Comparison of ENCODE assay signal across 16 cellular contexts in the genomic region with DNA sequence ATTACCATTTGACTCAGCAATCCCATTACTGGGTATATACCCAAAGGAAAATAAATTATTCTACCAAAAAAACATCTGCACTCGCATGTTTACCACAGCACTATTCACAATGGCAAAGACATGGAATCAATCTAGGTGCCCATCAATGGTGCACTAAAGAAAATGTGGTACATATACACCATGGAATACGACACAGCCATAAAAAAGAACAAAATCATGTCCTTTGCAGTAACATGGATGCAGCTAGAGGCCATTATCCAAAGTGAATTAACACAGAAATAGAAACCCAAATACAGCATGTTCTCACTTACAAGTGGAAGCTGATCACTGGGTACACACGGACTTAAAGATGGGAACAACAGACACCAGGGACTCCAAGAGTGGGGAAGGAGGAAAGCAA. TPM values are rescaled to one million over a fixed set of nuclear protein-coding genes. Genes with fewer than 3 reads are reported as not detected.
A peak's percentile ranks its signal among the peaks of the same experiment; 100 is the strongest.
DNase-seq lines count a peak whose midpoint lies in the region; ATAC-seq and TF ChIP-seq lines count a peak whose summit lies in the region.
"Had no signal": no experiment of that assay in that cellular context is flagged by ENCODE, and none has a peak within 500 bp of the region (broad histone marks: within the 10 kb centered on the region; RNA-seq: fewer than 3 reads in every experiment).

No MANE protein-coding gene starts in this region.

- peaks cover 27% of the 10 kb centered on the region for H3K4me1 Mint-ChIP-seq in activated CD8-positive, alpha-beta memory T cell treated with anti-CD3 and anti-CD28 coated beads, Interleukin-2, amount 10 ng/mL, durations not matched to agents 7 days and 5 days
- peaks cover 16 to 30% (median 23%) of the 10 kb centered on the region in 4 donors for H3K4me1 Mint-ChIP-seq in CD4-positive, alpha-beta memory T cell
- peaks cover 29% of the 10 kb centered on the region for H3K4me1 Mint-ChIP-seq in activated B cell treated with CpG ODN at 0.5 μM for 24 hours
- H3K4me1 Mint-ChIP-seq in naive thymus-derived CD8-positive, alpha-beta T cell: peaks cover 15 to 34% (median 30%) of the 10 kb centered on the region in 4 donors

- TF ChIP-seq POLR2A in gastrocnemius medialis (IDR thresholded peaks at IDR 0.05): no peak

- H3K27ac Mint-ChIP-seq in activated CD8-positive, alpha-beta memory T cell treated with anti-CD3 and anti-CD28 coated beads, Interleukin-2, amount 10 ng/mL, durations not matched to agents 7 days and 5 days: no peak overlapping the region
- H3K27ac Mint-ChIP-seq in CD4-positive, alpha-beta memory T cell: peak overlapping the region in 2 of 7 donors; percentile 7 to 52
- no peak overlapping the region for H3K27ac Mint-ChIP-seq in activated B cell treated with CpG ODN at 0.5 μM for 24 hours
- peak overlapping the region in 2 of 10 donors; percentile 42 to 52 for H3K27ac Mint-ChIP-seq in naive thymus-derived CD8-positive, alpha-beta T cell

- H3K4me1 ChIP-seq in CD4-positive, alpha-beta memory T cell (ENCODE audit: insufficient read depth, low read length): peaks cover 25% of the 10 kb centered on the region
- peaks cover 21 to 26% of the 10 kb centered on the region in 2 donors for H3K4me1 ChIP-seq in gastrocnemius medialis

- no peaks in the 10 kb centered on the region for H3K27me3 Mint-ChIP-seq in activated CD8-positive, alpha-beta memory T cell treated with anti-CD3 and anti-CD28 coated beads, Interleukin-2, amount 10 ng/mL, durations not matched to agents 7 days and 5 days
- H3K27me3 Mint-ChIP-seq in CD4-positive, alpha-beta memory T cell: no peaks in the 10 kb centered on the region
- H3K27me3 Mint-ChIP-seq in activated B cell treated with CpG ODN at 0.5 μM for 24 hours: no peaks in the 10 kb centered on the region
- no peaks in the 10 kb centered on the region for H3K27me3 Mint-ChIP-seq in naive thymus-derived CD8-positive, alpha-beta T cell

- no peak for ATAC-seq in activated CD8-positive, alpha-beta memory T cell treated with anti-CD3 and anti-CD28 coated beads, Interleukin-2, amount 10 ng/mL, durations not matched to agents 7 days and 5 days
- ATAC-seq in activated B cell treated with CpG ODN at 0.5 μM for 24 hours (ENCODE audit: low read depth): no peak
- ATAC-seq in naive thymus-derived CD8-positive, alpha-beta T cell: no peak
- ATAC-seq in GM21447 (IDR thresholded peaks at IDR 0.05; ENCODE audit: unreplicated experiment): no peak
- ATAC-seq in gastrocnemius medialis: no peak

- intact Hi-C loops in CD4-positive, alpha-beta memory T cell (cut with micrococcal nuclease): no loop called here
- intact Hi-C loops in activated B cell treated with CpG ODN at 0.5 μM for 24 hours (cut with micrococcal nuclease): loop anchor here (10.0 kb wide), 1 partner anchor 544 kb away; the partner anchor contains the start of gene CTNNA1
- intact Hi-C loops in gastrocnemius medialis (cut with DNase I; ENCODE audit: low total_unique reads): loop anchor here (5.0 kb wide), 1 partner anchor 126 kb away; the partner anchor contains the start of gene FAM53C

- CTCF ChIA-PET in activated CD8-positive, alpha-beta memory T cell treated with anti-CD3 and anti-CD28 coated beads, Interleukin-2, amount 10 ng/mL, durations not matched to agents 7 days and 5 days (lab: Charles Lee): interaction anchor here (0.8 to 1.0 kb wide), 2 partner anchors 11 to 129 kb away, joined by 3 read pairs; no protein-coding TSS in a partner anchor
- CTCF ChIA-PET in CD4-positive, alpha-beta memory T cell (lab: Charles Lee; ENCODE audit: partially characterized antibody): no interaction called here
- CTCF ChIA-PET in activated B cell treated with CpG ODN at 0.5 μM for 24 hours (lab: Charles Lee): no interaction called here

- H3K9me3 Mint-ChIP-seq in activated CD8-positive, alpha-beta memory T cell treated with anti-CD3 and anti-CD28 coated beads, Interleukin-2, amount 10 ng/mL, durations not matched to agents 7 days and 5 days (ENCODE audit: low read depth): no peaks in the 10 kb centered on the region
- no peaks in the 10 kb centered on the region for H3K9me3 Mint-ChIP-seq in CD4-positive, alpha-beta memory T cell
- H3K9me3 Mint-ChIP-seq in activated B cell treated with CpG ODN at 0.5 μM for 24 hours: no peaks in the 10 kb centered on the region
- H3K9me3 Mint-ChIP-seq in naive thymus-derived CD8-positive, alpha-beta T cell: no peaks in the 10 kb centered on the region

- no peak overlapping the region for H3K4me3 ChIP-seq in CD4-positive, alpha-beta memory T cell (ENCODE audit: low read length in 2 of 2)
- H3K4me3 ChIP-seq in gastrocnemius medialis: no peak overlapping the region
- H3K4me3 ChIP-seq: esophagus muscularis mucosa, right atrium auricular region, testis had no signal

- TF ChIP-seq CTCF in activated B cell treated with CpG ODN at 0.5 μM for 24 hours (IDR thresholded peaks at IDR 0.05) (no peak), gastrocnemius medialis (IDR thresholded peaks at IDR 0.05 in 4 of 5, conservative IDR thresholded peaks at IDR 0.05 in 1 of 5) (no peak)

- H3K4me3 Mint-ChIP-seq in activated CD8-positive, alpha-beta memory T cell treated with anti-CD3 and anti-CD28 coated beads, Interleukin-2, amount 10 ng/mL, durations not matched to agents 7 days and 5 days: peak overlapping the region; percentile 41
- H3K4me3 Mint-ChIP-seq in CD4-positive, alpha-beta memory T cell: peak overlapping the region in 5 of 8 donors; percentile 43 to 75 (median 48)
- peak overlapping the region; percentile 52 for H3K4me3 Mint-ChIP-seq in activated B cell treated with CpG ODN at 0.5 μM for 24 hours
- peak overlapping the region in 8 of 10 donors; percentile 23 to 97 (median 64) for H3K4me3 Mint-ChIP-seq in naive thymus-derived CD8-positive, alpha-beta T cell

- H3K36me3 Mint-ChIP-seq in activated CD8-positive, alpha-beta memory T cell treated with anti-CD3 and anti-CD28 coated beads, Interleukin-2, amount 10 ng/mL, durations not matched to agents 7 days and 5 days: peaks cover 13% of the 10 kb centered on the region
- H3K36me3 Mint-ChIP-seq in CD4-positive, alpha-beta memory T cell: peaks cover 5 to 20% of the 10 kb centered on the region in 2 donors
- peaks cover 22% of the 10 kb centered on the region for H3K36me3 Mint-ChIP-seq in activated B cell treated with CpG ODN at 0.5 μM for 24 hours (ENCODE audit: low read depth)
- peaks cover 0 to 29% (median 4%) of the 10 kb centered on the region in 3 donors for H3K36me3 Mint-ChIP-seq in naive thymus-derived CD8-positive, alpha-beta T cell

- DNase-seq in activated CD8-positive, alpha-beta memory T cell treated with anti-CD3 and anti-CD28 coated beads, Interleukin-2, amount 10 ng/mL, durations not matched to agents 7 days and 5 days: no peak
- no peak for DNase-seq in activated CD8-positive, alpha-beta memory T cell treated with anti-CD3 and anti-CD28 coated beads for 24 hours
- no peak for DNase-seq in CD4-positive, alpha-beta memory T cell
- no peak for DNase-seq in activated B cell treated with CpG ODN at 0.5 μM for 24 hours
- DNase-seq in naive thymus-derived CD8-positive, alpha-beta T cell: no peak
- no peak for DNase-seq in NCI-H510A (lab: John Stamatoyannopoulos, UW)
- no peak for DNase-seq in gastrocnemius medialis
- DNase-seq: activated CD4-positive, CD25-positive, alpha-beta regulatory T cell treated with anti-CD3 and anti-CD28 coated beads, Interleukin-2, amount 50 U/mL, for 72 hours; cerebellar nuclear complex; DMS79 treated with DMSO at 0.1 percent for 48 hours; effector CD4-positive, alpha-beta T cell; NCI-H1436; testis had no signal

- POLR2A ChIA-PET in CD4-positive, alpha-beta memory T cell (lab: Charles Lee; ENCODE audit: partially characterized antibody): interaction anchor here (0.6 kb wide), 1 partner anchor 121 kb away, joined by 3 read pairs; the partner anchor contains the start of gene CDC25C
- POLR2A ChIA-PET in activated B cell treated with CpG ODN at 0.5 μM for 24 hours (lab: Charles Lee): no interaction called here
- POLR2A ChIA-PET in naive thymus-derived CD8-positive, alpha-beta T cell (lab: Charles Lee): interaction anchor here (0.5 to 0.7 kb wide), 4 partner anchors 141 to 1368 kb away, joined by 3 to 4 read pairs (median 3); partner anchors contain the start of gene KDM3B

- H3K36me3 ChIP-seq in CD4-positive, alpha-beta memory T cell (ENCODE audit: insufficient read depth, low read length): peaks cover 3% of the 10 kb centered on the region
- peaks cover 0 to 7% of the 10 kb centered on the region in 2 donors for H3K36me3 ChIP-seq in gastrocnemius medialis

- H3K9me3 ChIP-seq in CD4-positive, alpha-beta memory T cell (ENCODE audit: control insufficient read depth in 1 of 2, low read length in 2 of 2): no peaks in the 10 kb centered on the region
- H3K9me3 ChIP-seq in gastrocnemius medialis: no peaks in the 10 kb centered on the region
- H3K9me3 ChIP-seq: esophagus muscularis mucosa, right atrium auricular region, testis had no signal

- no peaks in the 10 kb centered on the region for H3K27me3 ChIP-seq in CD4-positive, alpha-beta memory T cell (ENCODE audit: insufficient read depth, low read length)
- H3K27me3 ChIP-seq in gastrocnemius medialis: no peaks in the 10 kb centered on the region
- H3K27me3 ChIP-seq: esophagus muscularis mucosa, right atrium auricular region, testis had no signal

- H3K27ac ChIP-seq in CD4-positive, alpha-beta memory T cell (ENCODE audit: low read depth, low read length): no peak overlapping the region
- H3K27ac ChIP-seq in gastrocnemius medialis: no peak overlapping the region
- H3K27ac ChIP-seq: esophagus muscularis mucosa, right atrium auricular region, testis had no signal

- in situ Hi-C loops in gastrocnemius medialis (cut with MboI; ENCODE audit: low sequenced_read_pairs in 4 of 4): loop anchor here in 2 of 4 donors (10.0 to 25.0 kb wide), 2 partner anchors 124 to 201 kb away; partner anchors contain the start of genes CDC25C (in 1 of the 2) and FAM53C (in 1 of the 2)

RNA-seq across cellular contexts. Expression of gene CDC23, which starts 2.1 kb away (rescaled TPM):
- 10 to 100 TPM; 37.0 to 42.7 TPM for total RNA-seq in activated CD8-positive, alpha-beta memory T cell treated with anti-CD3 and anti-CD28 coated beads, Interleukin-2, amount 10 ng/mL, durations not matched to agents 7 days and 5 days
- total RNA-seq in CD4-positive, alpha-beta memory T cell: 10 to 100 TPM; 31.9 to 32.5 TPM
- polyA plus RNA-seq in CD4-positive, alpha-beta memory T cell: 10 to 100 TPM; 25.5 to 26.3 TPM
- total RNA-seq in activated B cell treated with CpG ODN at 0.5 μM for 24 hours (31.9 and 35.0 TPM in 2 replicates), gastrocnemius medialis (10 to 100 TPM in 2 of 4 donors, 1 to 10 TPM in 2; 7.7 to 11.7 (median 10.4) TPM)
- 10 to 100 TPM; 26.3 to 29.3 TPM for total RNA-seq in naive thymus-derived CD8-positive, alpha-beta T cell
- 10 to 100 TPM; 13.7 to 24.7 (median 17.2) TPM for polyA plus RNA-seq in naive thymus-derived CD8-positive, alpha-beta T cell

RNA-seq across cellular contexts. Expression of gene KIF20A, which starts 32.1 kb away (rescaled TPM):
- 10 to 100 TPM; 61.7 to 64.3 TPM for total RNA-seq in activated CD8-positive, alpha-beta memory T cell treated with anti-CD3 and anti-CD28 coated beads, Interleukin-2, amount 10 ng/mL, durations not matched to agents 7 days and 5 days
- total RNA-seq in CD4-positive, alpha-beta memory T cell: not detected
- polyA plus RNA-seq in CD4-positive, alpha-beta memory T cell: not detected
- 0.40 and 0.44 TPM in 2 replicates for total RNA-seq in activated B cell treated with CpG ODN at 0.5 μM for 24 hours
- not detected for total RNA-seq in naive thymus-derived CD8-positive, alpha-beta T cell
- not detected for polyA plus RNA-seq in naive thymus-derived CD8-positive, alpha-beta T cell
- total RNA-seq in gastrocnemius medialis: under 1 TPM in 2 of 4 donors, not detected in 2; 0.75 to 0.89 TPM

RNA-seq across cellular contexts. Expression of gene BRD8, which starts 32.6 kb away (rescaled TPM):
- total RNA-seq in activated CD8-positive, alpha-beta memory T cell treated with anti-CD3 and anti-CD28 coated beads, Interleukin-2, amount 10 ng/mL, durations not matched to agents 7 days and 5 days: 10 to 100 TPM; 74.1 to 86.7 TPM
- total RNA-seq in CD4-positive, alpha-beta memory T cell: 10 to 100 TPM; 93.7 to 97.3 TPM
- polyA plus RNA-seq in CD4-positive, alpha-beta memory T cell: 10 to 100 TPM; 18.4 to 28.4 TPM
- 63.5 and 77.8 TPM in 2 replicates for total RNA-seq in activated B cell treated with CpG ODN at 0.5 μM for 24 hours
- total RNA-seq in naive thymus-derived CD8-positive, alpha-beta T cell: 10 to 100 TPM; 76.1 to 77.4 TPM
- 10 to 100 TPM; 24.0 to 37.7 (median 31.8) TPM for polyA plus RNA-seq in naive thymus-derived CD8-positive, alpha-beta T cell
- 10 to 100 TPM; 20.2 to 28.0 (median 24.1) TPM for total RNA-seq in gastrocnemius medialis

Comparison
In these comparisons a context has a peak if more than half of its experiments do, and no peak if none do; other contexts are left out.
1. RNA of gene KIF20A, which starts 32.1 kb away (total RNA-seq): 61.7 to 64.3 TPM in activated CD8-positive, alpha-beta memory T cell treated with anti-CD3 and anti-CD28 coated beads, Interleukin-2, amount 10 ng/mL, durations not matched to agents 7 days and 5 days; 0.75 to 0.89 TPM in gastrocnemius medialis, 0.40 to 0.44 TPM in activated B cell treated with CpG ODN at 0.5 μM for 24 hours, not detected in CD4-positive, alpha-beta memory T cell and not detected in naive thymus-derived CD8-positive, alpha-beta T cell; every median in the first group is over 10 times any median in the second.
2. Peak in every context shown above with its lines, with median percentiles within 50 percentile points of each other: H3K4me3 Mint-ChIP-seq.